12 cellular contexts compared by ENCODE assay signal in the genomic region with DNA sequence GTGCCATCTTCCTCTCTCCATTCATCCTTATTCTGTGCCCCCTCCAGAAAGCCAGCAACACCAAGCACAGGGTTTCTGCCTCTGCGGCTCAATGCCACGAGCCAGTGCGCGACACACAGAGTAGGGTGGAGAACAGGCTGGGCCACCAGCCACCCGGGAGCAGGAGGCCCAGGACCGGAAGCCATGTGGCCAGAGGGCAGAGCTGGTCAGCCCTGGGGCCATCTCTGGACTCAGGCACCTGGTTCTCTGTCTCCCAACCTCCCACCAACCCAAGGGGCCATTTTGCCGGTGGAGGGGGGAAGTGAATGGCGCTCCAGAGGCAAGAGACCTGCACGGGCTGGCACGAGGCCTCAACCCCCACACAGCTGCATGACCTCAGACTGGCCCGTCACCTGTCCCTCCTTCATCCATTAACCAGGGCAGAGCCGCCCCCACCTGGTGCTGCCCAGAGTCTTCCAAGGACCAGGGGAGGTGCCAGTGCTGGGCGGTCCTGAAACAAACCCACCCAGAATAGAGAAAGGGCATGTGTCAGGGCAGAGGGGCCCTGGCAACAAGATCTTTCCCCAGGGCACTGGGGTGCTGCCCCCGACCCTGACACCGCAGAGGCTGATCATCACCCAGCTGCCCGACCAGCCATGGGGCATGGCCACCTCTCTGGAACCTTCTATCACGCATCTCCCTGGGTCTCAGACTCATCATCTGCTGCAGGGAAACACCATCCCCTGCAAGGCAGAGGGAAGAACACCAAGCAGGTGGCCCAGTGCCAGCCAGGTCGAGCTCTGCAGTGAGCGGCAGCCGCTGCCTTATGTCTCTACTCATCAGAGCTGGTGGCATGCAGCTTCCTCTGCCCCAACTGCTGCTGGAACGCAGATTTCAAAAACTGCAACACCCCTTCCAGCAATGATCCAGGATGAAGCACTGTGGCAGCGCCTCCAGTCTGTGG. TPM values are rescaled to one million over a fixed set of nuclear protein-coding genes. Genes with fewer than 3 reads are reported as not detected.
DNase-seq lines count a peak whose midpoint lies in the region; ATAC-seq and TF ChIP-seq lines count a peak whose summit lies in the region.
"Had no signal": no experiment of that assay in that cellular context is flagged by ENCODE, and none has a peak within 500 bp of the region (broad histone marks: within the 10 kb centered on the region; RNA-seq: fewer than 3 reads in every experiment).

No MANE protein-coding gene starts in this region.

- no peak for TF ChIP-seq RAD21 in SK-N-SH (IDR thresholded peaks at IDR 0.05; ENCODE audit: low read length)

- H3K27me3 Mint-ChIP-seq in WTC11 (ENCODE audit: low read depth) (no peaks in the 10 kb centered on the region), CD14-positive monocyte (ENCODE audit: low read depth in 3 of 3) (peaks cover 2 to 18% (median 9%) of the 10 kb centered on the region in 3 donors)

- TF ChIP-seq EP300 in SK-N-SH (IDR thresholded peaks at IDR 0.05; ENCODE audit: borderline replicate concordance in 1 of 2, low read depth in 1 of 2, low read length in 1 of 2) (no peak), upper lobe of left lung (IDR thresholded peaks at IDR 0.05) (no peak)

- no peaks in the 10 kb centered on the region for H3K27me3 ChIP-seq in SK-N-SH (ENCODE audit: insufficient read depth)
- H3K27me3 ChIP-seq in left lung: no peaks in the 10 kb centered on the region
- no peaks in the 10 kb centered on the region for H3K27me3 ChIP-seq in upper lobe of left lung
- H3K27me3 ChIP-seq: suprapubic skin had no signal

- no peak overlapping the region for H3K9ac ChIP-seq in SK-N-SH

- H3K36me3 ChIP-seq in SK-N-SH (replicated peaks in 1 of 2; ENCODE audit: control insufficient read depth in 1 of 2, insufficient read depth in 2 of 2, low read length in 1 of 2) (no peaks in the 10 kb centered on the region), left lung (no peaks in the 10 kb centered on the region), upper lobe of left lung (no peaks in the 10 kb centered on the region)
- H3K36me3 ChIP-seq: suprapubic skin had no signal

- no peak overlapping the region for H3K4me3 Mint-ChIP-seq in WTC11
- no peak overlapping the region for H3K4me3 Mint-ChIP-seq in CD14-positive monocyte
- H3K4me3 Mint-ChIP-seq: T-helper 1 cell treated with Interleukin-12 subunit alpha and Interleukin-12 subunit beta and Interleukin-4 antibody, amounts not matched to agents 30 μg/mL and 1 μg/mL, for 36 hours had no signal

- H3K4me3 ChIP-seq in SK-N-SH (ENCODE audit: low read depth in 2 of 2, low read length in 1 of 2): no peak overlapping the region
- no peak overlapping the region for H3K4me3 ChIP-seq in left lung
- H3K4me3 ChIP-seq in upper lobe of left lung: peak overlapping the region in 2 of 4 donors; percentile 24 to 32

- peaks cover 0 to 32% of the 10 kb centered on the region in 2 experiments; a peak in 1 of 4 replicates for H3K4me1 ChIP-seq in SK-N-SH (ENCODE audit: control insufficient read depth in 1 of 2, insufficient read depth in 2 of 2, low read depth in 1 of 2, low read length in 1 of 2)
- peaks cover 13 to 18% of the 10 kb centered on the region in 2 donors for H3K4me1 ChIP-seq in left lung
- peaks cover 20 to 47% (median 33%) of the 10 kb centered on the region in 4 donors for H3K4me1 ChIP-seq in upper lobe of left lung

- H3K9me3 Mint-ChIP-seq in WTC11 (no peaks in the 10 kb centered on the region), CD14-positive monocyte (no peaks in the 10 kb centered on the region)
- H3K9me3 Mint-ChIP-seq: T-helper 1 cell treated with Interleukin-12 subunit alpha and Interleukin-12 subunit beta and Interleukin-4 antibody, amounts not matched to agents 30 μg/mL and 1 μg/mL, for 36 hours had no signal

- intact Hi-C loops in left lung (cut with DNase I) (no loop called here), CD14-positive monocyte (cut with micrococcal nuclease) (no loop called here)

- CTCF ChIA-PET in SK-N-SH (lab: Yijun Ruan, JAX) (interaction anchor here (1.0 to 2.9 kb wide), 3 partner anchors 14 to 237 kb away, joined by 3 to 14 read pairs (median 3); no protein-coding TSS in a partner anchor), WTC11 (lab: Charles Lee) (interaction anchor here (0.6 to 1.9 kb wide), 5 partner anchors 24 to 387 kb away, joined by 3 to 6 read pairs (median 3); no protein-coding TSS in a partner anchor)

- H4K20me1 ChIP-seq in SK-N-SH (ENCODE audit: insufficient read depth): peaks cover 99% of the 10 kb centered on the region

- peak overlapping the region in 1 of 2 experiments; percentile 36; a peak in 1 of 4 replicates for H3K27ac ChIP-seq in SK-N-SH (ENCODE audit: low read depth in 2 of 2, low read length in 1 of 2)
- peak overlapping the region; percentile 39 to 73 for H3K27ac ChIP-seq in left lung
- peak overlapping the region; percentile 77 to 89 (median 80) for H3K27ac ChIP-seq in upper lobe of left lung
- H3K27ac ChIP-seq: suprapubic skin had no signal

- H3K9me2 ChIP-seq in SK-N-SH: no peaks in the 10 kb centered on the region

- no peak overlapping the region for H3K4me2 ChIP-seq in SK-N-SH

- H3K27ac Mint-ChIP-seq in WTC11: peak overlapping the region; percentile 24
- no peak overlapping the region for H3K27ac Mint-ChIP-seq in CD14-positive monocyte
- H3K27ac Mint-ChIP-seq: T-helper 1 cell treated with Interleukin-12 subunit alpha and Interleukin-12 subunit beta and Interleukin-4 antibody, amounts not matched to agents 30 μg/mL and 1 μg/mL, for 36 hours had no signal

- no peak overlapping the region for H2AFZ ChIP-seq in SK-N-SH (ENCODE audit: low read depth)

- H3K9me3 ChIP-seq in SK-N-SH: no peaks in the 10 kb centered on the region
- H3K9me3 ChIP-seq in left lung: no peaks in the 10 kb centered on the region
- no peaks in the 10 kb centered on the region for H3K9me3 ChIP-seq in upper lobe of left lung
- H3K9me3 ChIP-seq: suprapubic skin had no signal

- H3F3A ChIP-seq in SK-N-SH (replicated peaks; ENCODE audit: insufficient read depth): peaks cover 4% of the 10 kb centered on the region

- peak; percentile 67 for DNase-seq in SK-N-SH
- DNase-seq in WTC11 (ENCODE audit: low spot score): peak; percentile 7
- DNase-seq in left lung: peak in 1 of 2 donors; percentile 48
- peak in 1 of 2 donors; percentile 59 for DNase-seq in upper lobe of left lung
- DNase-seq in GM19240 (ENCODE audit: insufficient read length, low spot score): no peak
- no peak for DNase-seq in CD14-positive monocyte (ENCODE audit: low spot score)
- DNase-seq: KG1; stimulated activated CD4-positive, alpha-beta T cell treated with anti-CD3 and anti-CD28 coated beads, Interleukin-4, amount 100 ng/mL, for 1 hour had no signal

- POLR2A ChIA-PET in SK-N-SH (lab: Yijun Ruan, JAX) (interaction anchor here (0.9 to 1.2 kb wide), 2 partner anchors 11 to 13 kb away, joined by 4 read pairs; no protein-coding TSS in a partner anchor), WTC11 (lab: Charles Lee) (interaction anchor here (1.1 kb wide), 1 partner anchor 25 kb away, joined by 3 read pairs; no protein-coding TSS in a partner anchor)

- TF ChIP-seq POLR2A in upper lobe of left lung (IDR thresholded peaks at IDR 0.05): no peak

- peaks cover 100% of the 10 kb centered on the region for H3K79me2 ChIP-seq in SK-N-SH (ENCODE audit: insufficient read depth)

- ATAC-seq in SK-N-SH treated with all-trans-retinoic acid at 6 μM for 48 hours: no peak
- ATAC-seq in WTC11: no peak
- ATAC-seq in left lung: no peak
- ATAC-seq in upper lobe of left lung (ENCODE audit: low FRiP score in 2 of 2): no peak
- ATAC-seq in activated CD4-positive, CD25-positive, alpha-beta regulatory T cell treated with anti-CD3 and anti-CD28 coated beads, Interleukin-2, amount 50 U/mL, for 24 hours: no peak

- WGBS in SK-N-SH (ENCODE audit: low lambda C conversion rate): 86% methylated on average over 18 of the region's 22 CpGs
- WGBS in upper lobe of left lung, 2 donors: 77 to 83% methylated on average over 11 to 22 of the region's 22 CpGs

- H3K4me1 Mint-ChIP-seq in WTC11 (peaks cover 8% of the 10 kb centered on the region; the same call in 1 of the 2 replicates), CD14-positive monocyte (peaks cover 11% of the 10 kb centered on the region)

- TF ChIP-seq CTCF in SK-N-SH (IDR thresholded peaks at IDR 0.05) (no peak), WTC11 (IDR thresholded peaks at IDR 0.05) (no peak), left lung (IDR thresholded peaks at IDR 0.05) (no peak), upper lobe of left lung (IDR thresholded peaks at IDR 0.05) (no peak), CD14-positive monocyte (IDR thresholded peaks at IDR 0.05) (no peak)

- H3K36me3 Mint-ChIP-seq in WTC11: no peaks in the 10 kb centered on the region
- peaks cover 0 to 13% of the 10 kb centered on the region in 2 donors for H3K36me3 Mint-ChIP-seq in CD14-positive monocyte

TF ChIP-seq in SK-N-SH, 30 proteins besides CTCF, POLR2A, EP300 and RAD21 (continues in another document):
- no peak for TF ChIP-seq RCOR1 (IDR thresholded peaks at IDR 0.05; ENCODE audit: low read length)
- TF ChIP-seq GABPA (IDR thresholded peaks at IDR 0.05; ENCODE audit: low read depth): no peak

TF ChIP-seq in SK-N-SH treated with all-trans-retinoic acid at 6 μM for 48 hours, 23 proteins besides CTCF, POLR2A, EP300 and RAD21 (continues in another document):
- TF ChIP-seq ZFP30 (CRISPR knock-in tag; IDR thresholded peaks at IDR 0.05): no peak
- TF ChIP-seq RARB (CRISPR knock-in tag; IDR thresholded peaks at IDR 0.05): no peak
- TF ChIP-seq TOX (CRISPR knock-in tag; IDR thresholded peaks at IDR 0.05; ENCODE audit: borderline replicate concordance): no peak
- TF ChIP-seq ZNF70 (CRISPR knock-in tag; IDR thresholded peaks at IDR 0.05): no peak
- TF ChIP-seq ISL1 (CRISPR knock-in tag; IDR thresholded peaks at IDR 0.05): no peak

TF ChIP-seq in WTC11, 78 proteins besides CTCF, POLR2A, EP300 and RAD21 (continues in another document):
- TF ChIP-seq, protein P1, sequence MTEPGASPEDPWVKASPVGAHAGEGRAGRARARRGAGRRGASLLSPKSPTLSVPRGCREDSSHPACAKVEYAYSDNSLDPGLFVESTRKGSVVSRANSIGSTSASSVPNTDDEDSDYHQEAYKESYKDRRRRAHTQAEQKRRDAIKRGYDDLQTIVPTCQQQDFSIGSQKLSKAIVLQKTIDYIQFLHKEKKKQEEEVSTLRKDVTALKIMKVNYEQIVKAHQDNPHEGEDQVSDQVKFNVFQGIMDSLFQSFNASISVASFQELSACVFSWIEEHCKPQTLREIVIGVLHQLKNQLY (CRISPR knock-in tag; IDR thresholded peaks at IDR 0.05): no peak

RNA-seq across cellular contexts. Expression of a gene that starts 11.9 kb away (rescaled TPM):
- 12.9 and 14.9 TPM in 2 replicates for polyA plus RNA-seq in SK-N-SH (2012; rRNA removed)
- 9.1 and 12.6 TPM in 2 replicates for polyA plus RNA-seq in SK-N-SH (2012; cell fraction: cytosol; rRNA removed)
- 23.3 and 24.1 TPM in 2 replicates for polyA plus RNA-seq in SK-N-SH (2012; cell fraction: nucleus; rRNA removed)
- total RNA-seq in WTC11 (2021): 31.1 to 39.7 TPM (median 34.9 TPM) in 3 replicates
- total RNA-seq in left lung: 10 to 100 TPM; 25.3 to 26.2 TPM
- 10 to 100 TPM; 12.0 to 38.8 (median 22.0) TPM for total RNA-seq in upper lobe of left lung
- polyA plus RNA-seq in CD14-positive monocyte: 1 to 10 TPM; 2.3 TPM

RNA-seq across cellular contexts. Expression of a gene that starts 45.1 kb away (rescaled TPM):
- polyA plus RNA-seq in SK-N-SH (2012; rRNA removed) (21.6 and 23.1 TPM in 2 replicates), CD14-positive monocyte (1 to 10 TPM; 6.6 to 6.8 TPM)
- polyA plus RNA-seq in SK-N-SH (2012; cell fraction: cytosol; rRNA removed): 22.9 and 26.1 TPM in 2 replicates
- 17.2 and 19.8 TPM in 2 replicates for polyA plus RNA-seq in SK-N-SH (2012; cell fraction: nucleus; rRNA removed)
- total RNA-seq in WTC11 (2021) (16.2 to 16.9 TPM (median 16.6 TPM) in 3 replicates), left lung (10 to 100 TPM; 15.8 to 17.6 TPM), upper lobe of left lung (10 to 100 TPM in 4 of 6 donors, 1 to 10 TPM in 2; 7.0 to 17.8 (median 11.6) TPM)

Comparison
In these comparisons a context has a peak if more than half of its experiments do, and no peak if none do; other contexts are left out.
1. DNase-seq: peak in SK-N-SH (single experiment) and WTC11 (single experiment); none in GM19240 (single experiment) and CD14-positive monocyte (single experiment).